8 cellular contexts compared by ENCODE assay signal in genomic region chr1:85707267-85707989, GRCh38. TPM values are rescaled to one million over a fixed set of nuclear protein-coding genes. Genes with fewer than 3 reads are reported as not detected.
DNase-seq lines count a peak whose midpoint lies in the region; ATAC-seq and TF ChIP-seq lines count a peak whose summit lies in the region.

No MANE protein-coding gene starts in this region.

- TF ChIP-seq CTCF in body of pancreas (IDR thresholded peaks at IDR 0.05), result no peak

- H3K4me1 ChIP-seq in body of pancreas (peaks cover 17% of the 10 kb centered on the region), muscle layer of duodenum (ENCODE audit: control insufficient read depth in 1 of 2, insufficient read depth in 2 of 2, low read length in 2 of 2) (peaks cover 7 to 14% of the 10 kb centered on the region in 2 donors)

- TF ChIP-seq POLR2A in body of pancreas (IDR thresholded peaks at IDR 0.05), result no peak

- H3K4me3 ChIP-seq in body of pancreas, result peak overlapping the region; percentile 47 to 63
- peak overlapping the region; percentile 81 to 92 for H3K4me3 ChIP-seq in muscle layer of duodenum (ENCODE audit: low read depth in 1 of 2, low read length in 2 of 2)

- DNase-seq in body of pancreas (no peak), HK-2 (ENCODE audit: unreplicated experiment) (no peak), germinal center (ENCODE audit: low spot score) (no peak)
- DNase-seq in activated CD8-positive, alpha-beta memory T cell treated with anti-CD3 and anti-CD28 coated beads, Interleukin-2, amount 50 U/mL, for 4 hours, result no peak
- DNase-seq in activated CD4-positive, alpha-beta T cell treated with anti-CD3 and anti-CD28 coated beads, Interleukin-2, amount 50 U/mL, for 48 hours, result no peak

- intact Hi-C loops in body of pancreas (cut with DNase I), result no loop called here

- H3K27me3 ChIP-seq in body of pancreas (no peaks in the 10 kb centered on the region), muscle layer of duodenum (ENCODE audit: low read depth, low read length) (no peaks in the 10 kb centered on the region)

- ATAC-seq in GM19043 (IDR thresholded peaks at IDR 0.05; ENCODE audit: low read depth, unreplicated experiment) (peak; percentile 20), HG03159 (IDR thresholded peaks at IDR 0.05; ENCODE audit: unreplicated experiment) (peak; percentile 40), body of pancreas (no peak)

- 16 to 17% methylated on average over 13 of the region's 13 CpGs for WGBS in body of pancreas, 2 donors

- H3K9me3 ChIP-seq in body of pancreas (no peaks in the 10 kb centered on the region), muscle layer of duodenum (ENCODE audit: control insufficient read depth in 1 of 2, low read length in 2 of 2) (no peaks in the 10 kb centered on the region)

- H3K27ac ChIP-seq in body of pancreas (peak overlapping the region in 3 of 4 donors; percentile 87 to 91 (median 88)), muscle layer of duodenum (ENCODE audit: low read length) (peak overlapping the region; percentile 95)

- H3K36me3 ChIP-seq in body of pancreas (replicated peaks in 1 of 2; ENCODE audit: insufficient read depth in 1 of 2, low read depth in 2 of 2) (no peaks in the 10 kb centered on the region), muscle layer of duodenum (ENCODE audit: control insufficient read depth in 1 of 2, insufficient read depth in 2 of 2, low read length in 2 of 2) (peaks cover 10 to 20% of the 10 kb centered on the region in 2 donors)

RNA-seq across cellular contexts. Expression of gene ZNHIT6, which starts 0.8 kb away (rescaled TPM):
- total RNA-seq in body of pancreas, result 1 to 10 TPM; 4.9 to 6.5 TPM
